Comparison of ENCODE assay signal across 17 cellular contexts in the genomic region with DNA sequence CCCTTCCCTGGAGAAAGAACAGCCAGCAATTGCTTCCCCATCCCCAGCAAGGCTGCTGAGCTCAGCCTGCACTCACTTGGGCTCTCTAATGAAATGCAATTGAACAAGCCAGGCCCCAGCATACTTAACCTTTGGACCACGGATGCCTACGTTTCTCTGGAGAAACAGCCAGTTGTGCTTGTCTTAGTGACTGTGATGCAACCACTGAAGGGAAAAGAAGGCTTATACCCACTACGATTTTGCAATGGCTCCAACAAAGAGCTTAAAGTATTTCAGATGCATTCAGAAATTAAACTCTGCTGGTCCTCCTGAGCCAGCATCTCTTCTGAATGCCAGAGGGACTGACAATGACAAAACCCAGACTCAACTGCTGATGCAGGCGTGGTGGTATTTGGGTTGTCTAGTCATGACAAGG. TPM values are rescaled to one million over a fixed set of nuclear protein-coding genes. Genes with fewer than 3 reads are reported as not detected.
DNase-seq lines count a peak whose midpoint lies in the region; ATAC-seq and TF ChIP-seq lines count a peak whose summit lies in the region.
"Had no signal": no experiment of that assay in that cellular context is flagged by ENCODE, and none has a peak within 500 bp of the region (broad histone marks: within the 10 kb centered on the region; RNA-seq: fewer than 3 reads in every experiment).

No MANE protein-coding gene starts in this region.

- TF ChIP-seq CTCF in endodermal cell (conservative IDR thresholded peaks at IDR 0.05) (no peak), lung (IDR thresholded peaks at IDR 0.05; ENCODE audit: control extremely low read depth, extremely low read depth) (no peak)

- no peaks in the 10 kb centered on the region for H3K27me3 Mint-ChIP-seq in endodermal cell (ENCODE audit: insufficient read depth)
- H3K27me3 Mint-ChIP-seq: activated CD8-positive, alpha-beta T cell treated with anti-CD3 and anti-CD28 coated beads for 36 hours had no signal

- H3K27me3 ChIP-seq in endodermal cell (ENCODE audit: control insufficient read depth, insufficient read depth, low read length, poor library complexity, severe bottlenecking): no peaks in the 10 kb centered on the region
- H3K27me3 ChIP-seq in lung (ENCODE audit: control insufficient read depth, insufficient read depth): no peaks in the 10 kb centered on the region
- H3K27me3 ChIP-seq: BLaER1 treated with 17β-estradiol and CSF1 and Interleukin-3, amounts not matched to agents 10 nM and 100 nM; cardiac muscle cell; esophagus squamous epithelium had no signal

- no peaks in the 10 kb centered on the region for H3K36me3 Mint-ChIP-seq in endodermal cell (ENCODE audit: low read depth)

- H3K4me3 Mint-ChIP-seq in endodermal cell: no peak overlapping the region
- H3K4me3 Mint-ChIP-seq: activated CD8-positive, alpha-beta T cell treated with anti-CD3 and anti-CD28 coated beads for 36 hours had no signal

- H3K27ac Mint-ChIP-seq in endodermal cell: no peak overlapping the region
- H3K27ac Mint-ChIP-seq: activated CD8-positive, alpha-beta T cell treated with anti-CD3 and anti-CD28 coated beads for 36 hours had no signal

- H3K27ac ChIP-seq in endodermal cell (ENCODE audit: low read depth, low read length) (no peak overlapping the region), lung (ENCODE audit: low read depth in 1 of 2, low read length in 1 of 2) (peak overlapping the region in 1 of 2 donors; percentile 52)
- H3K27ac ChIP-seq: BLaER1 treated with 17β-estradiol and CSF1 and Interleukin-3, amounts not matched to agents 10 nM and 100 nM; cardiac muscle cell had no signal

- H3K9ac ChIP-seq in endodermal cell (ENCODE audit: extremely low read depth, low read length, poor library complexity, severe bottlenecking): no peak overlapping the region
- H3K9ac ChIP-seq: BLaER1 treated with 17β-estradiol and CSF1 and Interleukin-3, amounts not matched to agents 10 nM and 100 nM had no signal

- 57 to 73% methylated on average over 4 of the region's 4 CpGs for WGBS in endodermal cell (ENCODE audit: insufficient coverage in 1 of 2, insufficient read length in 1 of 2), 2 experiments
- WGBS in lung, 2 donors: 30 to 54% methylated on average over 4 of the region's 4 CpGs

- DNase-seq in AML-193 (lab: John Stamatoyannopoulos, UW) (peak; percentile 79 to 85), HuH-7 (ENCODE audit: low spot score) (peak; percentile 63), endodermal cell (peak; percentile 54), lung (ENCODE audit: low spot score) (no peak), NCI-H2171 (lab: John Stamatoyannopoulos, UW) (no peak), HUDEP-2 (lab: John Stamatoyannopoulos, UW; ENCODE audit: unreplicated experiment in 76 of 76) (no peak)
- DNase-seq: activated CD8-positive, alpha-beta T cell treated with anti-CD3 and anti-CD28 coated beads for 36 hours; activated gamma-delta T cell treated with Interleukin-2 at 50 U/mL for 16 hours; esophagus squamous epithelium; NCI-H1417; stimulated activated CD4-positive, alpha-beta T cell treated with anti-CD3 and anti-CD28 coated beads, Interleukin-2, amount 100 ng/mL, for 24 hours; stimulated activated naive CD4-positive, alpha-beta T cell; T-helper 2 cell had no signal

- H3K36me3 ChIP-seq in endodermal cell (ENCODE audit: control insufficient read depth, insufficient read depth, low read length): no peaks in the 10 kb centered on the region
- no peaks in the 10 kb centered on the region for H3K36me3 ChIP-seq in lung (ENCODE audit: control insufficient read depth in 2 of 2, insufficient read depth in 2 of 2, low read length in 2 of 2)
- H3K36me3 ChIP-seq: BLaER1 treated with 17β-estradiol and CSF1 and Interleukin-3, amounts not matched to agents 10 nM and 100 nM; cardiac muscle cell; esophagus squamous epithelium had no signal

- H3K4me1 Mint-ChIP-seq in endodermal cell: peaks cover 21% of the 10 kb centered on the region

- H3K9me3 ChIP-seq in endodermal cell (ENCODE audit: control insufficient read depth, low read length) (no peaks in the 10 kb centered on the region), lung (ENCODE audit: control insufficient read depth in 2 of 2, insufficient read depth in 1 of 2, low read length in 1 of 2) (no peaks in the 10 kb centered on the region)
- H3K9me3 ChIP-seq: BLaER1 treated with 17β-estradiol and CSF1 and Interleukin-3, amounts not matched to agents 10 nM and 100 nM; esophagus squamous epithelium had no signal

- no peaks in the 10 kb centered on the region for H3K9me3 Mint-ChIP-seq in endodermal cell
- H3K9me3 Mint-ChIP-seq: activated CD8-positive, alpha-beta T cell treated with anti-CD3 and anti-CD28 coated beads for 36 hours had no signal

- H3K4me1 ChIP-seq in endodermal cell (ENCODE audit: control insufficient read depth, insufficient read depth, low read length) (peaks cover 8% of the 10 kb centered on the region), lung (ENCODE audit: control insufficient read depth in 2 of 2, insufficient read depth in 2 of 2, low read length in 2 of 2) (no peaks in the 10 kb centered on the region)

- no peak overlapping the region for H3K4me3 ChIP-seq in endodermal cell (ENCODE audit: low read length)
- no peak overlapping the region for H3K4me3 ChIP-seq in lung
- H3K4me3 ChIP-seq: BLaER1 treated with 17β-estradiol and CSF1 and Interleukin-3, amounts not matched to agents 10 nM and 100 nM; cardiac muscle cell; esophagus squamous epithelium had no signal

- peak; percentile 49 for ATAC-seq in lung (ENCODE audit: insufficient read depth, low FRiP score)
- no peak for ATAC-seq in HG02798 (IDR thresholded peaks at IDR 0.05; ENCODE audit: poor library complexity, unreplicated experiment)
- ATAC-seq in GM21526 (IDR thresholded peaks at IDR 0.05; ENCODE audit: low FRiP score, unreplicated experiment): no peak
- ATAC-seq: activated CD8-positive, alpha-beta T cell treated with anti-CD3 and anti-CD28 coated beads for 36 hours had no signal

RNA-seq across cellular contexts. Expression of gene SESN3, which starts 51.3 kb away (rescaled TPM):
- 10 to 100 TPM; 33.6 to 43.1 TPM for total RNA-seq in endodermal cell
- 34.9 TPM for polyA plus RNA-seq in endodermal cell (2013, experiment 1 of 2)
- polyA plus RNA-seq in endodermal cell (2013, experiment 2 of 2): 36.3 TPM
- total RNA-seq in lung: 10 to 100 TPM; 35.3 to 73.3 TPM
- 1 to 10 TPM; 4.0 to 4.8 TPM for polyA plus RNA-seq in lung

Comparison
In these comparisons a context has a peak if more than half of its experiments do, and no peak if none do; other contexts are left out.
1. DNase-seq: peak in AML-193 (2 of 2), HuH-7 (single experiment) and endodermal cell (single experiment); none in lung (single experiment), NCI-H2171 (single experiment) and HUDEP-2 (0 of 76).